Comparison of ENCODE assay signal across 9 cellular contexts in the genomic region with DNA sequence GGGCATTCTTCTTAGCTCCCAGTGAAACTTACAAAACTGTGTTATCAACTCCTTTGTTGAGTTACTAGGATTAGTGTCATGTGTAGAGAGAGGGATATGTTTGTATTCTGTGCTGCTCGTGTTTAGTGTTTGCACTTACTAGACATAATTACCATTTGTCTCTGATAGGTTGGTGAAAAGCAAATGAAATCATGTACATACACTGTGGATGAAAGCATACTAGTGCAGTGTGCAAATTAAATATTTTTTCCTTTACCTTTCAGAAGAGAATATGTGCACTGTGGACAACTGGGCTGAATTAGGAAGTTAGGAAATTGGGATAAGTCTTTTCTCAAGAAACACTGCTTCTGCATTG. TPM values are rescaled to one million over a fixed set of nuclear protein-coding genes. Genes with fewer than 3 reads are reported as not detected.
A peak's percentile ranks its signal among the peaks of the same experiment; 100 is the strongest.
DNase-seq lines count a peak whose midpoint lies in the region; ATAC-seq, FAIRE-seq and TF ChIP-seq lines count a peak whose summit lies in the region.
"Had no signal": no experiment of that assay in that cellular context is flagged by ENCODE, and none has a peak within 500 bp of the region (broad histone marks: within the 10 kb centered on the region; RNA-seq: fewer than 3 reads in every experiment).

No MANE protein-coding gene starts in this region.

- H3K36me3 Mint-ChIP-seq in H9 (ENCODE audit: insufficient read depth in 1 of 3, low read depth in 3 of 3), result peaks cover 3 to 21% (median 6%) of the 10 kb centered on the region in 3 experiments
- peaks cover 10% of the 10 kb centered on the region for H3K36me3 Mint-ChIP-seq in activated T-helper 2 cell treated with anti-CD3 and anti-CD28 coated beads, Interferon-gamma antibody, Interleukin-2, Interleukin-4, amounts not matched to agents 10 μg/mL and 5 μg/mL and 100 μg/mL, durations not matched to agents 14 hours and 24 hours and 36 hours (ENCODE audit: low read depth)

- no peak for ATAC-seq in A549
- no peak for ATAC-seq in HG02885 (IDR thresholded peaks at IDR 0.05; ENCODE audit: poor library complexity, unreplicated experiment)

- no peak for TF ChIP-seq POLR2A in A549 (IDR thresholded peaks at IDR 0.05; ENCODE audit: low read length)

- H3K4me3 Mint-ChIP-seq in H9, result peak overlapping the region; percentile 98 to 99
- H3K4me3 Mint-ChIP-seq in activated T-helper 2 cell treated with anti-CD3 and anti-CD28 coated beads, Interferon-gamma antibody, Interleukin-2, Interleukin-4, amounts not matched to agents 10 μg/mL and 5 μg/mL and 100 μg/mL, durations not matched to agents 14 hours and 24 hours and 36 hours (ENCODE audit: low read depth), result peak overlapping the region; percentile 88

- H2BK15ac ChIP-seq in H9 (ENCODE audit: low read depth, low read length), result no peak overlapping the region
- H2BK15ac ChIP-seq in mesenchymal stem cell (ENCODE audit: low read depth, poor library complexity, severe bottlenecking), result no peak overlapping the region

- no peak overlapping the region for H2BK5ac ChIP-seq in H9 (ENCODE audit: insufficient read length, low read length)
- no peak overlapping the region for H2BK5ac ChIP-seq in mesenchymal stem cell (ENCODE audit: low read depth, low read length, poor library complexity, severe bottlenecking)

- no peaks in the 10 kb centered on the region for H3K23me2 ChIP-seq in H9 (ENCODE audit: insufficient read length, low read depth, low read length, poor library complexity, severe bottlenecking)

- H2BK120ac ChIP-seq in H9 (ENCODE audit: low read depth, low read length, poor library complexity, severe bottlenecking) (no peak overlapping the region), mesenchymal stem cell (ENCODE audit: low read depth, low read length) (no peak overlapping the region)

- peaks cover 18 to 20% of the 10 kb centered on the region in 2 experiments for H3K4me1 Mint-ChIP-seq in H9
- H3K4me1 Mint-ChIP-seq in activated T-helper 2 cell treated with anti-CD3 and anti-CD28 coated beads, Interferon-gamma antibody, Interleukin-2, Interleukin-4, amounts not matched to agents 10 μg/mL and 5 μg/mL and 100 μg/mL, durations not matched to agents 14 hours and 24 hours and 36 hours (ENCODE audit: low read depth), result peaks cover 38% of the 10 kb centered on the region

- no peak overlapping the region for H4K91ac ChIP-seq in H9 (ENCODE audit: insufficient read length, low read depth, low read length)
- no peak overlapping the region for H4K91ac ChIP-seq in mesenchymal stem cell (ENCODE audit: low read length)

- POLR2A ChIA-PET in A549 (lab: Yijun Ruan, JAX), result no interaction called here

- H3K14ac ChIP-seq in H9 (ENCODE audit: insufficient read depth, low read length), result no peak overlapping the region
- no peak overlapping the region for H3K14ac ChIP-seq in mesenchymal stem cell (ENCODE audit: low read length in 2 of 2)

- 80% methylated on average over 1 of the region's 1 CpG for WGBS in A549 (ENCODE audit: missing lambda C conversion rate)
- WGBS in H9 (ENCODE audit: extremely low coverage, insufficient read length, low lambda C conversion rate), result no CpG with 5 or more reads among the region's 1 CpG
- WGBS in mesenchymal stem cell, result 67% methylated on average over 1 of the region's 1 CpG

- intact Hi-C loops in activated T-helper 2 cell treated with anti-CD3 and anti-CD28 coated beads, Interferon-gamma antibody, Interleukin-2, Interleukin-4, amounts not matched to agents 10 μg/mL and 5 μg/mL and 100 μg/mL, durations not matched to agents 14 hours and 24 hours and 36 hours (cut with micrococcal nuclease), result no loop called here

- H3K27ac ChIP-seq in A549 (peak overlapping the region in 1 of 2 experiments; percentile 98; a peak in 1 of 6 replicates), H9 (ENCODE audit: insufficient read length, low read depth, low read length) (no peak overlapping the region), mesenchymal stem cell (ENCODE audit: low read length, poor library complexity, severe bottlenecking) (no peak overlapping the region), caudate nucleus (ENCODE audit: low read depth, low read length) (no peak overlapping the region)

- H3K79me1 ChIP-seq in H9 (ENCODE audit: insufficient read depth, low read depth, low read length, poor library complexity, severe bottlenecking) (peaks cover 3% of the 10 kb centered on the region), mesenchymal stem cell (replicated peaks; ENCODE audit: low read length, poor library complexity, severe bottlenecking) (peaks cover 6% of the 10 kb centered on the region)

- H3K23ac ChIP-seq in H9 (ENCODE audit: insufficient read length, low read depth, low read length) (no peak overlapping the region), mesenchymal stem cell (ENCODE audit: low read length in 2 of 2) (no peak overlapping the region)

- no peaks in the 10 kb centered on the region for H3K27me3 Mint-ChIP-seq in H9 (ENCODE audit: low read depth)
- H3K27me3 Mint-ChIP-seq in activated T-helper 2 cell treated with anti-CD3 and anti-CD28 coated beads, Interferon-gamma antibody, Interleukin-2, Interleukin-4, amounts not matched to agents 10 μg/mL and 5 μg/mL and 100 μg/mL, durations not matched to agents 14 hours and 24 hours and 36 hours (ENCODE audit: low read depth), result no peaks in the 10 kb centered on the region

- H3K4me1 ChIP-seq in A549, result 0 out of 3 replicates have a peak, but pooled peaks cover 15% of the 10 kb centered on the region
- H3K4me1 ChIP-seq in H9 (ENCODE audit: insufficient read depth, low read length), result no peaks in the 10 kb centered on the region
- peaks cover 1% of the 10 kb centered on the region for H3K4me1 ChIP-seq in mesenchymal stem cell (ENCODE audit: control insufficient read depth, insufficient read depth, low read depth, low read length)

- H3T11ph ChIP-seq in H9 (ENCODE audit: low read length), result no peak overlapping the region

- H4K20me1 ChIP-seq in H9 (ENCODE audit: control insufficient read depth, insufficient read depth, insufficient read length), result no peaks in the 10 kb centered on the region

- H3K4me2 ChIP-seq in A549, result peak overlapping the region; percentile 90
- peak overlapping the region; percentile 68 for H3K4me2 ChIP-seq in H9 (ENCODE audit: insufficient read depth, insufficient read length, low read length)
- peak overlapping the region; percentile 58 for H3K4me2 ChIP-seq in mesenchymal stem cell (ENCODE audit: low read length, poor library complexity, severe bottlenecking)

- TF ChIP-seq CTCF in A549 (IDR thresholded peaks at IDR 0.05) (no peak), H9 (conservative IDR thresholded peaks at IDR 0.05) (no peak)

- DNase-seq in A549 (ENCODE audit: low read depth in 1 of 2, low spot score in 1 of 2), result no peak
- DNase-seq in H9, result no peak
- DNase-seq in activated T-helper 2 cell treated with anti-CD3 and anti-CD28 coated beads, Interferon-gamma antibody, Interleukin-2, Interleukin-4, amounts not matched to agents 10 μg/mL and 5 μg/mL and 100 μg/mL, durations not matched to agents 14 hours and 24 hours and 36 hours (ENCODE audit: low spot score), result no peak
- no peak for DNase-seq in mesenchymal stem cell
- DNase-seq in caudate nucleus (lab: John Stamatoyannopoulos, UW), result no peak
- DNase-seq in cortex of kidney (lab: John Stamatoyannopoulos, UW), result no peak
- no peak for DNase-seq in stimulated activated CD4-positive, alpha-beta T cell treated with anti-CD3 and anti-CD28 coated beads, Interleukin-12 subunit alpha, Interleukin-12 subunit beta, amount 100 ng/mL, for 4 hours
- DNase-seq: NCI-H446 treated with DMSO at 0.1 percent for 48 hours had no signal

- no peaks in the 10 kb centered on the region for H3K9me3 ChIP-seq in A549
- no peaks in the 10 kb centered on the region for H3K9me3 ChIP-seq in H9 (ENCODE audit: control insufficient read depth, low read depth, low read length)
- H3K9me3 ChIP-seq in mesenchymal stem cell (ENCODE audit: control insufficient read depth, low read length), result no peaks in the 10 kb centered on the region

- H3K18ac ChIP-seq in H9 (ENCODE audit: insufficient read length, low read depth, low read length) (no peak overlapping the region), mesenchymal stem cell (ENCODE audit: low read depth in 1 of 2, low read length in 2 of 2) (no peak overlapping the region)

- H4K5ac ChIP-seq in H9 (ENCODE audit: insufficient read length, low read depth, low read length), result no peak overlapping the region

- no peak overlapping the region for H2AK5ac ChIP-seq in H9 (ENCODE audit: insufficient read length, low read length)
- H2AK5ac ChIP-seq in mesenchymal stem cell (ENCODE audit: low read length, severe bottlenecking), result no peak overlapping the region

- H3K4me3 ChIP-seq in A549 (peak overlapping the region; percentile 85; the same call in 2 of the 3 replicates), mesenchymal stem cell (ENCODE audit: insufficient read depth in 1 of 2, low read depth in 1 of 2, low read length in 2 of 2) (peak overlapping the region in 1 of 2 experiments; percentile 100)

- no peak overlapping the region for H3K9ac ChIP-seq in H9 (ENCODE audit: extremely low read depth, insufficient read length, low read length)
- peak overlapping the region; percentile 98 for H3K9ac ChIP-seq in mesenchymal stem cell (ENCODE audit: low read length)

- H2BK12ac ChIP-seq in H9 (ENCODE audit: insufficient read length, low read depth, low read length) (no peak overlapping the region), mesenchymal stem cell (ENCODE audit: low read length in 2 of 2) (no peak overlapping the region)

- no peak for TF ChIP-seq RAD21 in A549 (conservative IDR thresholded peaks at IDR 0.05 in 1 of 2, IDR thresholded peaks at IDR 0.05 in 1 of 2)

- no peak for TF ChIP-seq EP300 in A549 (IDR thresholded peaks at IDR 0.05)

- H4K8ac ChIP-seq in H9 (replicated peaks; ENCODE audit: insufficient read length, low read depth, low read length) (no peak overlapping the region), mesenchymal stem cell (ENCODE audit: low read length) (no peak overlapping the region)

- H3K27me3 ChIP-seq in H9 (ENCODE audit: insufficient read depth, low read length) (no peaks in the 10 kb centered on the region), mesenchymal stem cell (ENCODE audit: control insufficient read depth in 1 of 2, insufficient read depth in 1 of 2, low read length in 2 of 2) (no peaks in the 10 kb centered on the region)

- H3K4ac ChIP-seq in H9 (ENCODE audit: low read depth, low read length) (no peak overlapping the region), mesenchymal stem cell (ENCODE audit: low read depth in 1 of 2, low read length in 2 of 2) (no peak overlapping the region)

- H2BK20ac ChIP-seq in H9 (ENCODE audit: low read depth, low read length, poor library complexity, severe bottlenecking), result no peak overlapping the region

- H2AFZ ChIP-seq in H9 (ENCODE audit: low read length) (no peak overlapping the region), mesenchymal stem cell (ENCODE audit: low read depth, low read length) (no peak overlapping the region)

- CTCF ChIA-PET in A549 (lab: Yijun Ruan, JAX), result interaction anchor here (0.7 to 0.9 kb wide), 2 partner anchors 309 to 427 kb away, joined by 3 to 4 read pairs; no protein-coding TSS in a partner anchor

- no peaks in the 10 kb centered on the region for H3K9me3 Mint-ChIP-seq in H9
- no peaks in the 10 kb centered on the region for H3K9me3 Mint-ChIP-seq in activated T-helper 2 cell treated with anti-CD3 and anti-CD28 coated beads, Interferon-gamma antibody, Interleukin-2, Interleukin-4, amounts not matched to agents 10 μg/mL and 5 μg/mL and 100 μg/mL, durations not matched to agents 14 hours and 24 hours and 36 hours

- no peak for FAIRE-seq in A549 (lab: Jason Lieb, UNC)

- H3K27ac Mint-ChIP-seq in H9, result no peak overlapping the region
- H3K27ac Mint-ChIP-seq in activated T-helper 2 cell treated with anti-CD3 and anti-CD28 coated beads, Interferon-gamma antibody, Interleukin-2, Interleukin-4, amounts not matched to agents 10 μg/mL and 5 μg/mL and 100 μg/mL, durations not matched to agents 14 hours and 24 hours and 36 hours, result peak overlapping the region; percentile 9

- no peak overlapping the region for H3K56ac ChIP-seq in H9 (ENCODE audit: insufficient read length, low read depth, low read length)

- no peaks in the 10 kb centered on the region for H3K36me3 ChIP-seq in mesenchymal stem cell (ENCODE audit: control insufficient read depth in 1 of 2, insufficient read depth in 2 of 2, low read depth in 1 of 2, low read length in 2 of 2)

- no peaks in the 10 kb centered on the region for H3K79me2 ChIP-seq in H9 (ENCODE audit: insufficient read depth, low read length)

RNA-seq across cellular contexts. Expression of gene KIAA1328, which starts 1.2 kb away (rescaled TPM):
- polyA plus RNA-seq in A549 (2011; rRNA removed) (3.9 and 4.0 TPM in 2 replicates), A549 (2017; fragmentation: RNase III; extraction: RNeasy Plus Mini Kit Qiagen cat#74134 plus additional on column Dnase treatment) (1.5 to 2.1 TPM (median 1.7 TPM) in 3 replicates)
- polyA plus RNA-seq in A549 (2012; cell fraction: cytosol; rRNA removed), result 1.1 and 1.2 TPM in 2 replicates
- polyA plus RNA-seq in A549 (2012; cell fraction: nucleus; rRNA removed), result 0.96 and 2.3 TPM in 2 replicates
- 6.7 and 7.4 TPM in 2 replicates for polyA minus RNA-seq in A549 (2011; rRNA and poly(A)+ RNA removed)
- total RNA-seq in H9 (2021), result 4.9 and 5.8 TPM in 2 replicates
- 7.4 and 7.9 TPM in 2 replicates for total RNA-seq in activated T-helper 2 cell treated with anti-CD3 and anti-CD28 coated beads, Interferon-gamma antibody, Interleukin-2, Interleukin-4, amounts not matched to agents 10 μg/mL and 5 μg/mL and 100 μg/mL, durations not matched to agents 14 hours and 24 hours and 36 hours
- polyA plus RNA-seq in mesenchymal stem cell (2013, experiment 1 of 2), result 2.7 TPM
- polyA plus RNA-seq in mesenchymal stem cell (2013, experiment 2 of 2), result 2.7 TPM

RNA-seq across cellular contexts. Expression of gene TPGS2, which starts 1.3 kb away (rescaled TPM):
- polyA plus RNA-seq in A549 (2011; rRNA removed) (143 and 187 TPM in 2 replicates), A549 (2017; fragmentation: RNase III; extraction: RNeasy Plus Mini Kit Qiagen cat#74134 plus additional on column Dnase treatment) (71.9 to 73.3 TPM (median 73.1 TPM) in 3 replicates)
- 117 and 140 TPM in 2 replicates for polyA plus RNA-seq in A549 (2012; cell fraction: cytosol; rRNA removed)
- 34.4 and 44.0 TPM in 2 replicates for polyA plus RNA-seq in A549 (2012; cell fraction: nucleus; rRNA removed)
- 142 and 145 TPM in 2 replicates for polyA minus RNA-seq in A549 (2011; rRNA and poly(A)+ RNA removed)
- total RNA-seq in H9 (2021), result 139 and 147 TPM in 2 replicates
- 81.6 and 83.3 TPM in 2 replicates for total RNA-seq in activated T-helper 2 cell treated with anti-CD3 and anti-CD28 coated beads, Interferon-gamma antibody, Interleukin-2, Interleukin-4, amounts not matched to agents 10 μg/mL and 5 μg/mL and 100 μg/mL, durations not matched to agents 14 hours and 24 hours and 36 hours
- 137 TPM for polyA plus RNA-seq in mesenchymal stem cell (2013, experiment 1 of 2)
- polyA plus RNA-seq in mesenchymal stem cell (2013, experiment 2 of 2), result 138 TPM
